ENCODE assay signal across 1 cellular context in genomic region chr17:67830440-67830839, GRCh38.
TF ChIP-seq lines count a peak whose summit lies in the region.

No MANE protein-coding gene starts in this region.

TF ChIP-seq in SK-N-SH, 30 proteins besides CTCF, POLR2A, EP300 and RAD21:
- TF ChIP-seq JUND (IDR thresholded peaks at IDR 0.05) (no peak), RXRA (IDR thresholded peaks at IDR 0.05; ENCODE audit: borderline replicate concordance, low read depth) (no peak), FOXJ3 (CRISPR knock-in tag; IDR thresholded peaks at IDR 0.05) (no peak), TCF12 (IDR thresholded peaks at IDR 0.05) (no peak)
